Comparison of ENCODE assay signal across 8 cellular contexts in genomic region chr2:161280906-161281323, GRCh38. TPM values are rescaled to one million over a fixed set of nuclear protein-coding genes. Genes with fewer than 3 reads are reported as not detected.
A peak's percentile ranks its signal among the peaks of the same experiment; 100 is the strongest.
DNase-seq lines count a peak whose midpoint lies in the region; ATAC-seq and TF ChIP-seq lines count a peak whose summit lies in the region.
"Not testable (repeated sequence)": the region's sequence is repeated elsewhere in the genome, so short reads cannot be mapped to it uniquely, and the experiment has no call there.

No MANE protein-coding gene starts in this region.

- H3K4me3 Mint-ChIP-seq in HFFc6; activated T-cell treated with anti-CD3 and anti-CD28 coated beads, Interleukin-2, amount 50 U/mL, for 24 hours; chondrocyte (ENCODE audit: unreplicated experiment): not testable (repeated sequence)

- TF ChIP-seq RAD21 in SK-N-SH (IDR thresholded peaks at IDR 0.05; ENCODE audit: low read length), result peak; percentile 57

- not testable (repeated sequence) for H3K9me3 ChIP-seq in SK-N-SH; left ventricle myocardium inferior (replicated peaks); mucosa of descending colon

- not testable (repeated sequence) for H3K9ac ChIP-seq in SK-N-SH

- POLR2A ChIA-PET in SK-N-SH (lab: Yijun Ruan, JAX), result not testable (repeated sequence)

- H3K4me3 ChIP-seq in AG10803 (ENCODE audit: low read length); SK-N-SH (ENCODE audit: low read depth in 2 of 2, low read length in 1 of 2); left ventricle myocardium inferior; mucosa of descending colon: not testable (repeated sequence)

- ATAC-seq in mucosa of descending colon, result not testable (repeated sequence)

- not testable (repeated sequence) for H3K27ac ChIP-seq in SK-N-SH (ENCODE audit: low read depth in 2 of 2, low read length in 1 of 2); left ventricle myocardium inferior (replicated peaks)

- H3K9me3 Mint-ChIP-seq in HFFc6; activated T-cell treated with anti-CD3 and anti-CD28 coated beads, Interleukin-2, amount 50 U/mL, for 24 hours; chondrocyte (ENCODE audit: low read depth): not testable (repeated sequence)

- TF ChIP-seq CTCF in AG10803 (conservative IDR thresholded peaks at IDR 0.05; ENCODE audit: low read length) (peak; percentile 28), HFFc6 (IDR thresholded peaks at IDR 0.05) (peak; percentile 65), SK-N-SH (IDR thresholded peaks at IDR 0.05) (peak; percentile 45), chondrocyte (IDR thresholded peaks at IDR 0.05) (peak; percentile 68)
- TF ChIP-seq CTCF in left ventricle myocardium inferior (IDR thresholded peaks at IDR 0.05; ENCODE audit: borderline replicate concordance); mucosa of descending colon (IDR thresholded peaks at IDR 0.05): not testable (repeated sequence)

- 53% methylated on average over 18 of the region's 18 CpGs for WGBS in SK-N-SH (ENCODE audit: low lambda C conversion rate)

- not testable (repeated sequence) for H2AFZ ChIP-seq in SK-N-SH (ENCODE audit: low read depth)

- intact Hi-C loops in left ventricle myocardium inferior (cut with micrococcal nuclease); mucosa of descending colon (cut with DNase I, micrococcal nuclease): not testable (repeated sequence)

- H3K27me3 ChIP-seq in SK-N-SH (ENCODE audit: insufficient read depth), result peaks cover 13% of the 10 kb centered on the region
- peaks cover 30% of the 10 kb centered on the region for H3K27me3 ChIP-seq in left ventricle myocardium inferior (ENCODE audit: low read depth)

- not testable (repeated sequence) for H3K36me3 Mint-ChIP-seq in HFFc6 (ENCODE audit: low read depth); activated T-cell treated with anti-CD3 and anti-CD28 coated beads, Interleukin-2, amount 50 U/mL, for 24 hours (ENCODE audit: low read depth); chondrocyte (ENCODE audit: low read depth)

- not testable (repeated sequence) for H3K27me3 Mint-ChIP-seq in HFFc6 (ENCODE audit: insufficient read depth); chondrocyte (ENCODE audit: low read depth)
- H3K27me3 Mint-ChIP-seq in activated T-cell treated with anti-CD3 and anti-CD28 coated beads, Interleukin-2, amount 50 U/mL, for 24 hours, result peaks cover 17% of the 10 kb centered on the region

- H4K20me1 ChIP-seq in SK-N-SH (ENCODE audit: insufficient read depth), result not testable (repeated sequence)

- H3K4me2 ChIP-seq in SK-N-SH, result not testable (repeated sequence)

- not testable (repeated sequence) for H3K79me2 ChIP-seq in SK-N-SH (ENCODE audit: insufficient read depth)

- CTCF ChIA-PET in SK-N-SH (lab: Yijun Ruan, JAX), result interaction anchor here (0.8 to 1.8 kb wide), 4 partner anchors 28 to 298 kb away, joined by 3 to 7 read pairs (median 4); partner anchors contain the start of gene PSMD14

- not testable (repeated sequence) for H3K36me3 ChIP-seq in SK-N-SH (replicated peaks in 1 of 2; ENCODE audit: control insufficient read depth in 1 of 2, insufficient read depth in 2 of 2, low read length in 1 of 2); left ventricle myocardium inferior; mucosa of descending colon (ENCODE audit: low read depth)

- not testable (repeated sequence) for H3F3A ChIP-seq in SK-N-SH (replicated peaks; ENCODE audit: insufficient read depth)

- H3K9me2 ChIP-seq in SK-N-SH, result not testable (repeated sequence)

- not testable (repeated sequence) for H3K27ac Mint-ChIP-seq in HFFc6; activated T-cell treated with anti-CD3 and anti-CD28 coated beads, Interleukin-2, amount 50 U/mL, for 24 hours; chondrocyte (ENCODE audit: unreplicated experiment)

- H3K4me1 Mint-ChIP-seq in HFFc6 (ENCODE audit: low read depth); activated T-cell treated with anti-CD3 and anti-CD28 coated beads, Interleukin-2, amount 50 U/mL, for 24 hours (ENCODE audit: low read depth); chondrocyte (ENCODE audit: low read depth): not testable (repeated sequence)

- peak; percentile 15 for DNase-seq in AG10803 (ENCODE audit: low read depth)
- DNase-seq in HFFc6, result peak; percentile 39
- DNase-seq in SK-N-SH, result peak; percentile 13
- DNase-seq in activated T-cell treated with anti-CD3 and anti-CD28 coated beads, Interleukin-2, amount 50 U/mL, for 24 hours, result peak; percentile 46
- peak; percentile 100 for DNase-seq in chondrocyte (ENCODE audit: low spot score)
- DNase-seq in left ventricle myocardium inferior, result peak; percentile 41
- peak in 2 of 3 donors; percentile 42 to 88 for DNase-seq in mucosa of descending colon
- DNase-seq in stimulated activated CD4-positive, alpha-beta T cell treated with anti-CD3 and anti-CD28 coated beads, Interleukin-4, amount 100 ng/mL, for 1 hour, result peak; percentile 43

- not testable (repeated sequence) for TF ChIP-seq EP300 in SK-N-SH (IDR thresholded peaks at IDR 0.05; ENCODE audit: borderline replicate concordance in 1 of 2, low read depth in 1 of 2, low read length in 1 of 2)

- not testable (repeated sequence) for H3K4me1 ChIP-seq in SK-N-SH (ENCODE audit: control insufficient read depth in 1 of 2, insufficient read depth in 2 of 2, low read depth in 1 of 2, low read length in 1 of 2); left ventricle myocardium inferior; mucosa of descending colon (ENCODE audit: low read depth)

RNA-seq across cellular contexts. Expression of gene PSMD14, which starts 27.3 kb away (rescaled TPM):
- 10 to 100 TPM; 74.7 to 88.8 (median 78.7) TPM for total RNA-seq in HFFc6 (2021; fragmentation: NEBNext Ultra II Directional; extraction: Animal tissue kit (Norgen Biotek cat#: 25700))
- 50.4 and 68.2 TPM in 2 replicates for polyA plus RNA-seq in SK-N-SH (2012; rRNA removed)
- polyA plus RNA-seq in SK-N-SH (2012; cell fraction: cytosol; rRNA removed), result 79.7 and 98.0 TPM in 2 replicates
- polyA plus RNA-seq in SK-N-SH (2012; cell fraction: nucleus; rRNA removed), result 17.7 and 38.2 TPM in 2 replicates
- 48.5 to 62.5 TPM (median 48.9 TPM) in 3 replicates for total RNA-seq in chondrocyte
- total RNA-seq in left ventricle myocardium inferior, result 42.3 TPM
- total RNA-seq in mucosa of descending colon, result 10 to 100 TPM; 25.0 to 37.8 (median 30.0) TPM

Comparison
In these comparisons a context has a peak if more than half of its experiments do, and no peak if none do; other contexts are left out.
1. DNase-seq: peak in every context shown above with its lines; median percentile 100 in chondrocyte; 65 in mucosa of descending colon; 46 in activated T-cell treated with anti-CD3 and anti-CD28 coated beads, Interleukin-2, amount 50 U/mL, for 24 hours; 43 in stimulated activated CD4-positive, alpha-beta T cell treated with anti-CD3 and anti-CD28 coated beads, Interleukin-4, amount 100 ng/mL, for 1 hour; 41 in left ventricle myocardium inferior; 39 in HFFc6; 15 in AG10803; 13 in SK-N-SH.